16 cellular contexts compared by ENCODE assay signal in genomic region chr5:143080407-143080806, GRCh38.
A peak's percentile ranks its signal among the peaks of the same experiment; 100 is the strongest.
DNase-seq lines count a peak whose midpoint lies in the region; ATAC-seq and TF ChIP-seq lines count a peak whose summit lies in the region.
"Had no signal": no experiment of that assay in that cellular context is flagged by ENCODE, and none has a peak within 500 bp of the region (broad histone marks: within the 10 kb centered on the region; RNA-seq: fewer than 3 reads in every experiment).

No MANE protein-coding gene starts in this region.

- H3K36me3 ChIP-seq in HEK293 (ENCODE audit: control insufficient read depth in 2 of 2, insufficient read depth in 1 of 2, low read length in 2 of 2): no peaks in the 10 kb centered on the region
- H3K36me3 ChIP-seq: HAP-1 had no signal

- no peaks in the 10 kb centered on the region for H3K9me3 ChIP-seq in HEK293 (ENCODE audit: control insufficient read depth, insufficient read depth, low read depth, low read length)
- H3K9me3 ChIP-seq: HAP-1 had no signal

- DNase-seq in activated T-cell treated with anti-CD3 and anti-CD28 coated beads, Interleukin-2, amount 50 U/mL, for 72 hours: no peak
- DNase-seq in activated T-cell treated with anti-CD3 and anti-CD28 coated beads for 4 hours: no peak
- DNase-seq in immature natural killer cell: no peak
- DNase-seq in stimulated activated effector memory CD8-positive, alpha-beta T cell treated with anti-CD3 and anti-CD28 coated beads, Interleukin-12 subunit alpha, Interleukin-12 subunit beta, amount 100 ng/mL, for 72 hours (ENCODE audit: low spot score in 2 of 2): no peak
- DNase-seq in NCI-H69 (lab: John Stamatoyannopoulos, UW): no peak
- DNase-seq in stimulated activated CD4-positive, alpha-beta T cell treated with anti-CD3 and anti-CD28 coated beads, Interleukin-2, amount 100 ng/mL, for 24 hours: no peak
- DNase-seq in left cardiac atrium: no peak
- DNase-seq: C1 segment of cervical spinal cord; CD4-positive, alpha-beta T cell; DMS79; GOT3; HFFc6 had no signal

- H3K27ac Mint-ChIP-seq in activated T-cell treated with anti-CD3 and anti-CD28 coated beads, Interleukin-2, amount 50 U/mL, for 72 hours: peak overlapping the region; percentile 8
- H3K27ac Mint-ChIP-seq in immature natural killer cell: peak overlapping the region; percentile 21 to 59 (median 44)
- H3K27ac Mint-ChIP-seq in stimulated activated effector memory CD8-positive, alpha-beta T cell treated with anti-CD3 and anti-CD28 coated beads, Interleukin-12 subunit alpha, Interleukin-12 subunit beta, amount 100 ng/mL, for 72 hours: peak overlapping the region; percentile 63
- H3K27ac Mint-ChIP-seq: B cell; CD4-positive, alpha-beta T cell; HFFc6 had no signal

- H3K4me1 Mint-ChIP-seq in activated T-cell treated with anti-CD3 and anti-CD28 coated beads, Interleukin-2, amount 50 U/mL, for 72 hours (ENCODE audit: low read depth): peaks cover 11% of the 10 kb centered on the region
- H3K4me1 Mint-ChIP-seq in immature natural killer cell: peaks cover 40 to 57% of the 10 kb centered on the region in 2 donors
- H3K4me1 Mint-ChIP-seq in stimulated activated effector memory CD8-positive, alpha-beta T cell treated with anti-CD3 and anti-CD28 coated beads, Interleukin-12 subunit alpha, Interleukin-12 subunit beta, amount 100 ng/mL, for 72 hours: peaks cover 12% of the 10 kb centered on the region

- H3K27me3 Mint-ChIP-seq in activated T-cell treated with anti-CD3 and anti-CD28 coated beads, Interleukin-2, amount 50 U/mL, for 72 hours (ENCODE audit: low read depth): no peaks in the 10 kb centered on the region
- peaks cover 0 to 5% (median 2%) of the 10 kb centered on the region in 3 donors for H3K27me3 Mint-ChIP-seq in immature natural killer cell (ENCODE audit: low read depth in 3 of 3)
- H3K27me3 Mint-ChIP-seq: B cell; CD4-positive, alpha-beta T cell had no signal

- POLR2A ChIA-PET in HEK293 (lab: Yijun Ruan, JAX): no interaction called here

- no peak for TF ChIP-seq CTCF in HEK293 (tag by site-specific recombination; IDR thresholded peaks at IDR 0.05)

- intact Hi-C loops in left cardiac atrium (cut with DNase I): no loop called here

- no peak for ATAC-seq in activated T-cell treated with anti-CD3 and anti-CD28 coated beads, Interleukin-2, amount 50 U/mL, for 72 hours (replicated peaks in 1 of 2)
- ATAC-seq in stimulated activated effector memory CD8-positive, alpha-beta T cell treated with anti-CD3 and anti-CD28 coated beads, Interleukin-12 subunit alpha, Interleukin-12 subunit beta, amount 100 ng/mL, for 72 hours: no peak
- ATAC-seq in left cardiac atrium: no peak
- ATAC-seq: GM12878 had no signal

- H3K27ac ChIP-seq in HEK293 (ENCODE audit: extremely low read depth, low read depth, low read length): no peak overlapping the region

- H3K4me3 Mint-ChIP-seq in activated T-cell treated with anti-CD3 and anti-CD28 coated beads, Interleukin-2, amount 50 U/mL, for 72 hours: no peak overlapping the region
- H3K4me3 Mint-ChIP-seq in immature natural killer cell: peak overlapping the region in 2 of 5 donors; percentile 3 to 30
- no peak overlapping the region for H3K4me3 Mint-ChIP-seq in stimulated activated effector memory CD8-positive, alpha-beta T cell treated with anti-CD3 and anti-CD28 coated beads, Interleukin-12 subunit alpha, Interleukin-12 subunit beta, amount 100 ng/mL, for 72 hours
- H3K4me3 Mint-ChIP-seq: B cell; CD4-positive, alpha-beta T cell; HFFc6 had no signal

- H3K36me3 Mint-ChIP-seq in activated T-cell treated with anti-CD3 and anti-CD28 coated beads, Interleukin-2, amount 50 U/mL, for 72 hours (ENCODE audit: insufficient read depth in 2 of 2): peaks cover 0 to 1% of the 10 kb centered on the region in 2 donors
- H3K36me3 Mint-ChIP-seq in immature natural killer cell: peaks cover 0 to 31% (median 26%) of the 10 kb centered on the region in 3 donors
- peaks cover 14% of the 10 kb centered on the region for H3K36me3 Mint-ChIP-seq in stimulated activated effector memory CD8-positive, alpha-beta T cell treated with anti-CD3 and anti-CD28 coated beads, Interleukin-12 subunit alpha, Interleukin-12 subunit beta, amount 100 ng/mL, for 72 hours

- CTCF ChIA-PET in HEK293 (lab: Yijun Ruan, JAX): interaction anchor here (0.5 kb wide), 1 partner anchor 229 kb away, joined by 3 read pairs; no protein-coding TSS in a partner anchor

- H3K4me3 ChIP-seq in HEK293 (ENCODE audit: low read depth, low read length): no peak overlapping the region
- H3K4me3 ChIP-seq: GM12878, HAP-1 had no signal

- no peaks in the 10 kb centered on the region for H3K9me3 Mint-ChIP-seq in activated T-cell treated with anti-CD3 and anti-CD28 coated beads, Interleukin-2, amount 50 U/mL, for 72 hours
- no peaks in the 10 kb centered on the region for H3K9me3 Mint-ChIP-seq in immature natural killer cell
- no peaks in the 10 kb centered on the region for H3K9me3 Mint-ChIP-seq in stimulated activated effector memory CD8-positive, alpha-beta T cell treated with anti-CD3 and anti-CD28 coated beads, Interleukin-12 subunit alpha, Interleukin-12 subunit beta, amount 100 ng/mL, for 72 hours
- H3K9me3 Mint-ChIP-seq: CD4-positive, alpha-beta T cell; HFFc6 had no signal

- peaks cover 21% of the 10 kb centered on the region for H3K4me1 ChIP-seq in HEK293 (ENCODE audit: control insufficient read depth, insufficient read depth, low read length)
- H3K4me1 ChIP-seq: HAP-1 had no signal

TF ChIP-seq in HEK293, 187 proteins besides CTCF, POLR2A, EP300 and RAD21:
- TF ChIP-seq SP7 (tag by site-specific recombination; IDR thresholded peaks at IDR 0.05) (no peak), KLF1 (tag by site-specific recombination; IDR thresholded peaks at IDR 0.05) (peak; percentile 83)

Comparison
In these comparisons a context has a peak if more than half of its experiments do, and no peak if none do; other contexts are left out.
1. H3K27ac Mint-ChIP-seq: peak in every context shown above with its lines; median percentile 63 in stimulated activated effector memory CD8-positive, alpha-beta T cell treated with anti-CD3 and anti-CD28 coated beads, Interleukin-12 subunit alpha, Interleukin-12 subunit beta, amount 100 ng/mL, for 72 hours; 44 in immature natural killer cell; 8 in activated T-cell treated with anti-CD3 and anti-CD28 coated beads, Interleukin-2, amount 50 U/mL, for 72 hours.